ENCODE assay signal across 15 cellular contexts in the genomic region with DNA sequence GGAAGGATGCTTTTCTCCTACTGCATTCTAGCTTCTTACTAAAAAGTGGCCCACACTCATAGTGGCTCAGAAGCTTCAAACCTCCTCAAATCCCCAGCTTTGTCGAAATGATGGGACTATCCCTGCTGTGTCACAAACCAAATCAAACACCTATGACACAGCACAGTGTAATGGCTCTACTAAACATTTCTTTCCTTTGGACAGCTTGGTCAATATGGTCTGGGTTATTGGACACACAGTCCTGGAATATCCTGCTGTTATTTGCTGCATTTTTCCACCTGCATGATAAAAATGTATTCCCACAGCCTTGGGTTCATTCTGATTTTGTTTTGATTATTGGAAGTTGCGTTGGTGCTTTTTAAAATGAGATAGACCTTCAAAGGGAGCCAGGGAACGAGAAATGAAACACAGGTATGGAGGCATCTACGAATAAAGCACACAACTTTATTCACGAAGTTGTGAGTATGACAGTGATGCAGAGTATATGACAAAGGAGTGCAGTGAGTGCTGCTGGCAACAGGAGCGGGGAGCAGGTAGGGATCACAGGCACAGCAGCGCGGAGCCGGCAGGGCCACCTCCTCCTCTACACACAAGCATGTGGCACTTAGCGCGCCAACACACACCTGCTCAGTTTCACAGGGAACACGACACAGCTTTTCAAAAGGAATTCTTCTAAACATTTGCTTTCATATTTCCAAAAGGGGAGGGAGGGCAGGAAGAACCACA. TPM values are rescaled to one million over a fixed set of nuclear protein-coding genes. Genes with fewer than 3 reads are reported as not detected.
DNase-seq lines count a peak whose midpoint lies in the region; ATAC-seq and TF ChIP-seq lines count a peak whose summit lies in the region.
"Had no signal": no experiment of that assay in that cellular context is flagged by ENCODE, and none has a peak within 500 bp of the region (broad histone marks: within the 10 kb centered on the region; RNA-seq: fewer than 3 reads in every experiment).

No MANE protein-coding gene starts in this region.

- H3K27ac ChIP-seq in cardiac muscle cell (peak overlapping the region; percentile 9), foreskin keratinocyte (no peak overlapping the region)

- H3K27me3 ChIP-seq in cardiac muscle cell (no peaks in the 10 kb centered on the region), foreskin keratinocyte (no peaks in the 10 kb centered on the region)

- H3K4me1 Mint-ChIP-seq in activated T-helper 17 cell treated with anti-CD3 and anti-CD28 coated beads, Interleukin-2, amount 50 U/mL, for 72 hours = no peaks in the 10 kb centered on the region

- no peaks in the 10 kb centered on the region for H3K9me3 Mint-ChIP-seq in activated T-helper 17 cell treated with anti-CD3 and anti-CD28 coated beads, Interleukin-2, amount 50 U/mL, for 72 hours

- no peak overlapping the region for H3K4me3 Mint-ChIP-seq in activated T-helper 17 cell treated with anti-CD3 and anti-CD28 coated beads, Interleukin-2, amount 50 U/mL, for 72 hours

- no peaks in the 10 kb centered on the region for H3K9me3 ChIP-seq in cardiac muscle cell (ENCODE audit: low read depth)

- TF ChIP-seq CTCF in cardiac muscle cell (IDR thresholded peaks at IDR 0.05; ENCODE audit: low read depth, low read length) = no peak
- no peak for TF ChIP-seq CTCF in foreskin keratinocyte (conservative IDR thresholded peaks at IDR 0.05)

- peaks cover 51% of the 10 kb centered on the region for H3K36me3 Mint-ChIP-seq in activated T-helper 17 cell treated with anti-CD3 and anti-CD28 coated beads, Interleukin-2, amount 50 U/mL, for 72 hours (ENCODE audit: low read depth)

- H3K4me3 ChIP-seq in cardiac muscle cell = no peak overlapping the region

- no peaks in the 10 kb centered on the region for H3K27me3 Mint-ChIP-seq in activated T-helper 17 cell treated with anti-CD3 and anti-CD28 coated beads, Interleukin-2, amount 50 U/mL, for 72 hours

- intact Hi-C loops in cardiac septum (cut with DNase I) = no loop called here

- H3K4me1 ChIP-seq in cardiac muscle cell (ENCODE audit: low read depth) (no peaks in the 10 kb centered on the region), foreskin keratinocyte (peaks cover 6% of the 10 kb centered on the region)

- peak overlapping the region; percentile 28 for H3K27ac Mint-ChIP-seq in activated T-helper 17 cell treated with anti-CD3 and anti-CD28 coated beads, Interleukin-2, amount 50 U/mL, for 72 hours

- no peak for ATAC-seq in activated T-helper 17 cell treated with anti-CD3 and anti-CD28 coated beads, Interleukin-2, amount 50 U/mL, for 72 hours (replicated peaks)
- peak; percentile 15 for ATAC-seq in foreskin keratinocyte
- ATAC-seq: HepG2, PC-3 had no signal

- no peak for DNase-seq in cardiac muscle cell (ENCODE audit: low read depth in 1 of 2, low spot score in 1 of 2)
- no peak for DNase-seq in cardiac septum (ENCODE audit: low spot score)
- no peak for DNase-seq in foreskin keratinocyte
- peak; percentile 7 for DNase-seq in ureter (ENCODE audit: low spot score)
- no peak for DNase-seq in NOMO-1 (lab: John Stamatoyannopoulos, UW; ENCODE audit: unreplicated experiment in 2 of 2)
- DNase-seq in SKM-1 (lab: John Stamatoyannopoulos, UW; ENCODE audit: unreplicated experiment) = no peak
- DNase-seq: ACHN, C1 segment of cervical spinal cord, KBM-7, NCI-H1930, NCI-H226, NCI-H524, PC-3 had no signal

- peaks cover 29% of the 10 kb centered on the region for H3K36me3 ChIP-seq in cardiac muscle cell

RNA-seq across cellular contexts. Expression of gene AFAP1L2, which starts 26.5 kb away (rescaled TPM):
- 1.9 and 3.8 TPM in 2 replicates for total RNA-seq in cardiac muscle cell
- 0.75 and 2.6 TPM in 2 replicates for polyA plus RNA-seq in cardiac muscle cell
- total RNA-seq in cardiac septum = 3.9 TPM
- 1 to 10 TPM; 1.1 to 1.7 TPM for total RNA-seq in activated T-helper 17 cell treated with anti-CD3 and anti-CD28 coated beads, Interleukin-2, amount 50 U/mL, for 72 hours
- 53.8 and 58.4 TPM in 2 replicates for total RNA-seq in foreskin keratinocyte
- 24.2 and 24.6 TPM in 2 replicates for polyA plus RNA-seq in foreskin keratinocyte
- total RNA-seq in ureter = 17.9 TPM
- total RNA-seq: HepG2 had no signal
- polyA plus RNA-seq: HepG2 had no signal
